Comparison of ENCODE assay signal across 8 cellular contexts in the genomic region with DNA sequence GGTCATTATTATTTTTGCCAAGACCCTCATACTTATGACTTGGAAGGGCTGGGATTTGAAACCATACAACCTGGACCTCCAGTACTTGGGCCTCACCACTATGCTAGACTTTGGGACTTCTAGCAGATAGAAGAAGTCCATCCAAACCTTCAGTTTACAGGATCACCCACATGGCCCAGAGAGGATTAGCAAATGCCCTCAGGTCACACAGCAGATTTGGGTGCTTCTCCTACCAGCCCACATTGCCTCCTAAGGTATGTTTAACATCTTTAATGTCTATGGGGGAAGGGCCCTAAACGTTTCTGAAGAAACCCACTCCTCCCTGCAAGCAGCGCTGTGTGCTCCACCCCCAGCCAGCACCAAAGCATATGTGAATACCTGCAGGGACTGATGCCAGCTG. TPM values are rescaled to one million over a fixed set of nuclear protein-coding genes. Genes with fewer than 3 reads are reported as not detected.
"Had no signal": no experiment of that assay in that cellular context is flagged by ENCODE, and none has a peak within 500 bp of the region (broad histone marks: within the 10 kb centered on the region; RNA-seq: fewer than 3 reads in every experiment).

No MANE protein-coding gene starts in this region.

- H3K27ac Mint-ChIP-seq: GM23338, H9 had no signal

- FAIRE-seq: H1, H54, HTR-8/SVneo had no signal

- ATAC-seq: GM23338 had no signal

- H3K4me3 Mint-ChIP-seq: GM23338, H9 had no signal

- H3K4me3 ChIP-seq: GM23338 had no signal

- H2AFZ ChIP-seq: GM23338 had no signal

- H3K4me2 ChIP-seq: GM23338 had no signal

- DNase-seq: H9, HCEC 1CT, KBM-7 had no signal

RNA-seq across cellular contexts. Expression of a gene that starts 32.9 kb away (rescaled TPM):
- total RNA-seq: HT-29 had no signal
